8 cellular contexts compared by ENCODE assay signal in genomic region chr1:113812661-113813135, GRCh38. TPM values are rescaled to one million over a fixed set of nuclear protein-coding genes. Genes with fewer than 3 reads are reported as not detected.
DNase-seq lines count a peak whose midpoint lies in the region; ATAC-seq, FAIRE-seq and TF ChIP-seq lines count a peak whose summit lies in the region.

No MANE protein-coding gene starts in this region.

- H3K4me1 Mint-ChIP-seq in CD8-positive, alpha-beta memory T cell = peaks cover 29 to 46% (median 43%) of the 10 kb centered on the region in 3 donors

- H3K27ac ChIP-seq in CD8-positive, alpha-beta memory T cell (ENCODE audit: low read depth, low read length) = peak overlapping the region; percentile 89
- peak overlapping the region; percentile 95 for H3K27ac ChIP-seq in upper lobe of right lung

- H3K27me3 ChIP-seq in CD8-positive, alpha-beta memory T cell (ENCODE audit: insufficient read depth, low read length, poor library complexity, severe bottlenecking) = no peaks in the 10 kb centered on the region
- H3K27me3 ChIP-seq in MG63 (no peaks in the 10 kb centered on the region), bronchial epithelial cell (ENCODE audit: control insufficient read depth, insufficient read depth, low read length) (no peaks in the 10 kb centered on the region), upper lobe of right lung (no peaks in the 10 kb centered on the region)

- H3K9me3 ChIP-seq in CD8-positive, alpha-beta memory T cell (ENCODE audit: low read length) = no peaks in the 10 kb centered on the region
- H3K9me3 ChIP-seq in MG63 (no peaks in the 10 kb centered on the region), upper lobe of right lung (no peaks in the 10 kb centered on the region)

- no peaks in the 10 kb centered on the region for H3K9me3 Mint-ChIP-seq in CD8-positive, alpha-beta memory T cell

- ATAC-seq in upper lobe of right lung = no peak
- ATAC-seq in GM21825 (IDR thresholded peaks at IDR 0.05; ENCODE audit: unreplicated experiment) = no peak

- peak overlapping the region; percentile 72 for H3K4me3 ChIP-seq in CD8-positive, alpha-beta memory T cell (ENCODE audit: low read length)
- H3K4me3 ChIP-seq in MG63 (peak overlapping the region; percentile 80), bronchial epithelial cell (ENCODE audit: low read depth, low read length) (peak overlapping the region; percentile 29), upper lobe of right lung (peak overlapping the region; percentile 83)

- intact Hi-C loops in upper lobe of right lung (cut with DNase I) = no loop called here

- H3K36me3 Mint-ChIP-seq in CD8-positive, alpha-beta memory T cell = peaks cover 0 to 47% (median 3%) of the 10 kb centered on the region in 3 donors

- H3K27ac Mint-ChIP-seq in CD8-positive, alpha-beta memory T cell = peak overlapping the region; percentile 93 to 98 (median 96)

- TF ChIP-seq CTCF in bronchial epithelial cell (IDR thresholded peaks at IDR 0.05; ENCODE audit: insufficient read depth, low read length, severe bottlenecking) (no peak), upper lobe of right lung (IDR thresholded peaks at IDR 0.05) (no peak)

- peak in 2 of 5 donors; percentile 11 to 52 for DNase-seq in CD8-positive, alpha-beta memory T cell
- DNase-seq in MG63 = no peak
- DNase-seq in bronchial epithelial cell (ENCODE audit: low read depth) = no peak
- DNase-seq in lung microvascular endothelial cell (ENCODE audit: low read depth in 2 of 2) = peak; percentile 12 to 46
- DNase-seq in upper lobe of right lung = no peak
- no peak for DNase-seq in HT-29 (ENCODE audit: low spot score)
- DNase-seq in Kasumi-1 (lab: John Stamatoyannopoulos, UW) = no peak

- no peak for FAIRE-seq in bronchial epithelial cell (lab: Jason Lieb, UNC)

- H3K27me3 Mint-ChIP-seq in CD8-positive, alpha-beta memory T cell = no peaks in the 10 kb centered on the region

- POLR2A ChIA-PET in CD8-positive, alpha-beta memory T cell (lab: Charles Lee) = interaction anchor here (0.6 to 2.4 kb wide), 15 partner anchors 20 to 775 kb away, joined by 3 to 27 read pairs (median 5); partner anchors contain the start of genes AP4B1, HIPK1 and PHTF1

- H3K4me3 Mint-ChIP-seq in CD8-positive, alpha-beta memory T cell = peak overlapping the region; percentile 94 to 100 (median 97)

- CTCF ChIA-PET in CD8-positive, alpha-beta memory T cell (lab: Charles Lee) = interaction anchor here (0.9 to 2.1 kb wide), 9 partner anchors 9 to 118 kb away, joined by 3 to 14 read pairs (median 4); partner anchors contain the start of genes AP4B1, HIPK1 and PHTF1

- no peaks in the 10 kb centered on the region for H3K36me3 ChIP-seq in CD8-positive, alpha-beta memory T cell (ENCODE audit: insufficient read depth, low read length)
- peaks cover 11% of the 10 kb centered on the region for H3K36me3 ChIP-seq in MG63
- H3K36me3 ChIP-seq in bronchial epithelial cell (ENCODE audit: control insufficient read depth, insufficient read depth, low read length) = no peaks in the 10 kb centered on the region
- no peaks in the 10 kb centered on the region for H3K36me3 ChIP-seq in upper lobe of right lung

- peaks cover 32% of the 10 kb centered on the region for H3K4me1 ChIP-seq in CD8-positive, alpha-beta memory T cell (ENCODE audit: insufficient read depth, low read length)
- peaks cover 18% of the 10 kb centered on the region for H3K4me1 ChIP-seq in upper lobe of right lung

RNA-seq across cellular contexts. Expression of gene RSBN1, which starts 0.4 kb away (rescaled TPM):
- 10 to 100 TPM; 18.5 to 19.2 TPM for total RNA-seq in CD8-positive, alpha-beta memory T cell
- 44.5 TPM for polyA plus RNA-seq in CD8-positive, alpha-beta memory T cell
- 6.9 and 40.7 TPM in 2 replicates for total RNA-seq in MG63 (2014; rRNA removed; shearing (Covaris generic); ENCODE audit: low replicate concordance)
- total RNA-seq in bronchial epithelial cell = 7.9 and 12.9 TPM in 2 replicates
- total RNA-seq in lung microvascular endothelial cell = 5.7 and 9.7 TPM in 2 replicates
- total RNA-seq in upper lobe of right lung = 23.2 TPM
- total RNA-seq in HT-29 (2014; rRNA removed; shearing (Covaris generic)) = 4.0 and 4.2 TPM in 2 replicates

RNA-seq across cellular contexts. Expression of gene PHTF1, which starts 53.4 kb away (rescaled TPM):
- 10 to 100 TPM; 17.5 to 17.8 TPM for total RNA-seq in CD8-positive, alpha-beta memory T cell
- 14.5 TPM for polyA plus RNA-seq in CD8-positive, alpha-beta memory T cell
- 25.0 and 30.2 TPM in 2 replicates for total RNA-seq in MG63 (2014; rRNA removed; shearing (Covaris generic); ENCODE audit: low replicate concordance)
- 5.5 and 7.4 TPM in 2 replicates for total RNA-seq in bronchial epithelial cell
- 25.9 and 34.7 TPM in 2 replicates for total RNA-seq in lung microvascular endothelial cell
- 18.9 TPM for total RNA-seq in upper lobe of right lung
- 11.7 and 16.7 TPM in 2 replicates for total RNA-seq in HT-29 (2014; rRNA removed; shearing (Covaris generic))

RNA-seq across cellular contexts. Expression of gene PTPN22, which starts 58.8 kb away (rescaled TPM):
- total RNA-seq in CD8-positive, alpha-beta memory T cell = 10 to 100 TPM; 57.7 to 66.5 TPM
- polyA plus RNA-seq in CD8-positive, alpha-beta memory T cell = 83.2 TPM
- not detected in 2 replicates for total RNA-seq in MG63 (2014; rRNA removed; shearing (Covaris generic); ENCODE audit: low replicate concordance)
- total RNA-seq in bronchial epithelial cell (under 0.01 and 0.26 TPM in 2 replicates), lung microvascular endothelial cell (under 0.01 and 0.44 TPM in 2 replicates), upper lobe of right lung (12.2 TPM)
- total RNA-seq in HT-29 (2014; rRNA removed; shearing (Covaris generic)) = 0.05 TPM in 1 of 2 replicates, not detected in the other

Comparison
In these comparisons a context has a peak if more than half of its experiments do, and no peak if none do; other contexts are left out.
1. DNase-seq: peak in lung microvascular endothelial cell (2 of 2); none in MG63 (single experiment), bronchial epithelial cell (single experiment), upper lobe of right lung (single experiment), HT-29 (single experiment) and Kasumi-1 (0 of 2).
2. H3K4me3 ChIP-seq: peak in every context shown above with its lines; median percentile 83 in upper lobe of right lung; 80 in MG63; 72 in CD8-positive, alpha-beta memory T cell; 29 in bronchial epithelial cell.